Comparison of ENCODE assay signal across 10 cellular contexts in the genomic region with DNA sequence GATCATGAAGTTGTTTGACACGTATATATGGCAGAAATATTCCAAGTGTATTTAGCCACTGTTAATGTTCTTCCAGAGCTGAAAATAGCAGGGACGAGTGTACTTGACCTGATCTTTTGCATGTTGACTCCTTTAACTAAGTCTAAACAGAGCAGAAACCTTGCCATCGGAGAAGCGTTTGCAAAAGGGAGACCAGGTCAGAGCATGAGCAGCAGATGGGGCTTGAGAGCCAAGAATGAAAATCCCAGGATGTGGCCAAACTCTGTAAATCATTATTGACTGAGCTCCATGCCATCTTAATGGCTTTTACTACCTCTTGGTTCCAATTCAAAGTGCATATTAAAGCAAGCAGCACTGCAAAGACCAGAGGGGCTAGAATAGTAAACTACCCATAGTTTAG. TPM values are rescaled to one million over a fixed set of nuclear protein-coding genes. Genes with fewer than 3 reads are reported as not detected.
DNase-seq lines count a peak whose midpoint lies in the region; ATAC-seq and TF ChIP-seq lines count a peak whose summit lies in the region.
"Had no signal": no experiment of that assay in that cellular context is flagged by ENCODE, and none has a peak within 500 bp of the region (broad histone marks: within the 10 kb centered on the region; RNA-seq: fewer than 3 reads in every experiment).

No MANE protein-coding gene starts in this region.

- TF ChIP-seq CTCF in mucosa of descending colon (IDR thresholded peaks at IDR 0.05): no peak

- H3K4me3 ChIP-seq in mucosa of descending colon: no peak overlapping the region
- H3K4me3 ChIP-seq: upper lobe of left lung had no signal

- ATAC-seq in mucosa of descending colon: peak; percentile 59
- no peak for ATAC-seq in GM21367 (IDR thresholded peaks at IDR 0.05; ENCODE audit: unreplicated experiment)
- no peak for ATAC-seq in GM19035 (IDR thresholded peaks at IDR 0.05; ENCODE audit: unreplicated experiment)
- ATAC-seq in GM21825 (IDR thresholded peaks at IDR 0.05; ENCODE audit: unreplicated experiment): no peak

- DNase-seq in DMS 273 (lab: John Stamatoyannopoulos, UW; ENCODE audit: unreplicated experiment) (peak; percentile 77), M059J (ENCODE audit: low read depth) (peak; percentile 69), brain pericyte (ENCODE audit: low read depth, low spot score) (peak; percentile 61), mucosa of descending colon (peak in 1 of 3 donors; percentile 33)
- DNase-seq in activated naive CD4-positive, alpha-beta T cell treated with Interleukin-2 at 50 U/mL for 16 hours: no peak
- DNase-seq: right cardiac atrium, upper lobe of left lung had no signal

- H3K4me1 ChIP-seq in mucosa of descending colon (ENCODE audit: low read depth): no peaks in the 10 kb centered on the region
- H3K4me1 ChIP-seq: upper lobe of left lung had no signal

- intact Hi-C loops in mucosa of descending colon (cut with DNase I, micrococcal nuclease): no loop called here

- no peaks in the 10 kb centered on the region for H3K36me3 ChIP-seq in mucosa of descending colon (ENCODE audit: low read depth)
- H3K36me3 ChIP-seq: upper lobe of left lung had no signal

- H3K9me3 ChIP-seq in mucosa of descending colon: no peaks in the 10 kb centered on the region
- H3K9me3 ChIP-seq: upper lobe of left lung had no signal

RNA-seq across cellular contexts. Expression of gene FAM216B, which starts 55.5 kb away (rescaled TPM):
- not detected in 2 replicates for total RNA-seq in M059J (2014; rRNA removed; shearing (Covaris generic))
- total RNA-seq in mucosa of descending colon: under 1 TPM in 2 of 3 donors, not detected in 1; 0.09 to 0.13 TPM
